11 cellular contexts compared by ENCODE assay signal in the genomic region with DNA sequence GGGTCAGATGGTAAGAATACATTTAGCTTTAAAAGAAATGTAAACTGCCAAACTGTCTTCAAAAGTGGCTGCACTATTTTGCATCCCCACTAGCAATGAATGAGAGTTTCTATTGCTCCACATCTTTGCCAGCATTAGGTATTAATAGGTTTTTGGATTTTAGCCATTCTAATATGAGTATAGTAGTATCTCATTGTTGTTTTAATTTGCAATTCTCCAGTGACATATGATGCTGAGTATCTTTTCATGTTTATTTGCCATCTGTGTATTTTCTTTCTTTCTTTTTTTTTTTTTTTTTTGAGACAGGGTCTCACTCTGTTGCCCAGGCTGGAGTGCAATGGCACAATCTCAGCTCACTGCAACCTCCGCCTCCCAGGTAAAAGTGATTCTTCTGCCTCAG. TPM values are rescaled to one million over a fixed set of nuclear protein-coding genes. Genes with fewer than 3 reads are reported as not detected.
"Had no signal": no experiment of that assay in that cellular context is flagged by ENCODE, and none has a peak within 500 bp of the region (broad histone marks: within the 10 kb centered on the region; RNA-seq: fewer than 3 reads in every experiment).

No MANE protein-coding gene starts in this region.

- H3K36me3 ChIP-seq: HAP-1 had no signal

- H3K4me3 Mint-ChIP-seq: GM23338, H9, HFFc6 had no signal

- H3K4me2 ChIP-seq: GM23338 had no signal

- H3K4me3 ChIP-seq: GM23248, GM23338, HAP-1 had no signal

- H3K9me3 ChIP-seq: HAP-1 had no signal

- ATAC-seq: GM23338 had no signal

- DNase-seq: GM23248, GOT3, H7, H9, HCEC 1CT, HFFc6 had no signal

- H3K27ac Mint-ChIP-seq: GM23338, H9, HFFc6 had no signal

- FAIRE-seq: H1, H54 had no signal

- H3K9me3 Mint-ChIP-seq: GM23338, HFFc6 had no signal

- H3K27ac ChIP-seq: GM23248 had no signal

- H3K9ac ChIP-seq: GM23248 had no signal

- H2AFZ ChIP-seq: GM23248, GM23338 had no signal

RNA-seq across cellular contexts. Expression of a gene that starts 24.3 kb away (rescaled TPM):
- total RNA-seq: GM23338, H4, H9 had no signal
